In genomic region chr5:88667187-88668141, GRCh38 we compare ENCODE assay signal across 8 cellular contexts.
A peak's percentile ranks its signal among the peaks of the same experiment; 100 is the strongest.
DNase-seq lines count a peak whose midpoint lies in the region; ATAC-seq, FAIRE-seq and TF ChIP-seq lines count a peak whose summit lies in the region.

No MANE protein-coding gene starts in this region.

- no peak for TF ChIP-seq RAD21 in IMR-90 (IDR thresholded peaks at IDR 0.05; ENCODE audit: low read length)

- in situ Hi-C loops in IMR-90 (cut with MboI; ENCODE audit: low sequenced_read_pairs) = no loop called here
- in situ Hi-C loops in astrocyte of the cerebellum (cut with HindIII; ENCODE audit: low sequenced_read_pairs) = no loop called here

- H2AFZ ChIP-seq in IMR-90 (replicated peaks; ENCODE audit: low read length, poor library complexity) = no peak overlapping the region

- H3K18ac ChIP-seq in IMR-90 (ENCODE audit: low read depth, low read length) = no peak overlapping the region

- peak overlapping the region; percentile 52 for H3K4me3 ChIP-seq in IMR-90 (ENCODE audit: insufficient read depth, low read depth, low read length)
- H3K4me3 ChIP-seq in astrocyte of the cerebellum (ENCODE audit: low read depth, low read length) = peak overlapping the region; percentile 50
- H3K4me3 ChIP-seq in SJCRH30 = no peak overlapping the region

- BruUV-seq in IMR-90 (replicated peaks; lab: Mats Ljungman, UMichigan) = no TSS peak

- H3K4me2 ChIP-seq in IMR-90 (ENCODE audit: low read depth, low read length) = peak overlapping the region; percentile 94

- no peaks in the 10 kb centered on the region for H4K20me1 ChIP-seq in IMR-90 (ENCODE audit: insufficient read depth, low read length)

- H3K4me1 ChIP-seq in IMR-90 (ENCODE audit: control insufficient read depth, insufficient read depth, low read length) (no peaks in the 10 kb centered on the region), SJCRH30 (peaks cover 6% of the 10 kb centered on the region)

- peak overlapping the region; percentile 74 to 86 (median 82) for H3K4me3 Mint-ChIP-seq in naive thymus-derived CD8-positive, alpha-beta T cell

- CTCF ChIA-PET in IMR-90 (lab: Yijun Ruan, JAX) = interaction anchor here (0.6 to 0.7 kb wide), 2 partner anchors 17 to 828 kb away, joined by 3 read pairs; no protein-coding TSS in a partner anchor

- H3K27me3 ChIP-seq in IMR-90 (ENCODE audit: control insufficient read depth, insufficient read depth, low read length) (peaks cover 65% of the 10 kb centered on the region), SJCRH30 (no peaks in the 10 kb centered on the region)

- H2AK9ac ChIP-seq in IMR-90 (replicated peaks; ENCODE audit: low read depth, low read length, poor library complexity) = no peak overlapping the region

- no peaks in the 10 kb centered on the region for H3K9me1 ChIP-seq in IMR-90 (ENCODE audit: insufficient read depth, low read length)

- no peak overlapping the region for H2BK120ac ChIP-seq in IMR-90 (ENCODE audit: low read depth, low read length)

- intact Hi-C loops in IMR-90 (cut with micrococcal nuclease) = no loop called here

- H3K23ac ChIP-seq in IMR-90 (ENCODE audit: low read depth, low read length) = no peak overlapping the region

- TF ChIP-seq CTCF in IMR-90 (conservative IDR thresholded peaks at IDR 0.05; ENCODE audit: low read depth, low read length) (no peak), astrocyte of the cerebellum (IDR thresholded peaks at IDR 0.05; ENCODE audit: low read depth, low read length, missing control alignments) (no peak), omental fat pad (IDR thresholded peaks at IDR 0.05) (no peak), GM10266 (IDR thresholded peaks at IDR 0.05; ENCODE audit: control insufficient read depth, insufficient read depth, low read depth, missing control alignments) (no peak)

- peaks cover 42 to 94% (median 88%) of the 10 kb centered on the region in 5 donors for H3K27me3 Mint-ChIP-seq in naive thymus-derived CD8-positive, alpha-beta T cell

- peak; percentile 72 for ATAC-seq in GM21526 (IDR thresholded peaks at IDR 0.05; ENCODE audit: low FRiP score, unreplicated experiment)
- peak; percentile 48 for ATAC-seq in IMR-90 (ENCODE audit: low read depth)
- ATAC-seq in naive thymus-derived CD8-positive, alpha-beta T cell = peak; percentile 39 to 52
- no peak for ATAC-seq in omental fat pad (ENCODE audit: low FRiP score)

- H3K9me3 Mint-ChIP-seq in naive thymus-derived CD8-positive, alpha-beta T cell = peaks cover 0 to 42% (median 20%) of the 10 kb centered on the region in 9 donors

- H3K79me1 ChIP-seq in IMR-90 (ENCODE audit: low read depth in 1 of 2, low read length in 2 of 2) = no peaks in the 10 kb centered on the region

- H3K4ac ChIP-seq in IMR-90 (ENCODE audit: low read depth, low read length) = no peak overlapping the region

- H3K14ac ChIP-seq in IMR-90 (replicated peaks; ENCODE audit: low read depth, low read length) = no peak overlapping the region

- H2BK20ac ChIP-seq in IMR-90 (ENCODE audit: low read depth, low read length) = no peak overlapping the region

- peak; percentile 77 for FAIRE-seq in GM12891 (lab: Jason Lieb, UNC)

- H3K36me3 ChIP-seq in IMR-90 (ENCODE audit: control insufficient read depth, insufficient read depth, low read length) = no peaks in the 10 kb centered on the region
- peaks cover 12% of the 10 kb centered on the region for H3K36me3 ChIP-seq in SJCRH30

- POLR2A ChIA-PET in IMR-90 (lab: Charles Lee; ENCODE audit: unreplicated experiment) = no interaction called here
- POLR2A ChIA-PET in naive thymus-derived CD8-positive, alpha-beta T cell (lab: Charles Lee) = no interaction called here

- H2BK5ac ChIP-seq in IMR-90 (ENCODE audit: low read depth, low read length, poor library complexity, severe bottlenecking) = no peak overlapping the region

- H3K9me3 ChIP-seq in IMR-90 (ENCODE audit: control insufficient read depth, insufficient read depth, low read length) = peaks cover 8% of the 10 kb centered on the region; the same call in 1 of the 2 replicates
- H3K9me3 ChIP-seq in SJCRH30 (replicated peaks) = no peaks in the 10 kb centered on the region

- no peak overlapping the region for H3K56ac ChIP-seq in IMR-90 (ENCODE audit: extremely low read depth, insufficient read depth, low read length)

- WGBS in IMR-90 (ENCODE audit: extremely low coverage in 2 of 2, insufficient read length in 1 of 2), 2 experiments = 5% methylated on average over 10 of the region's 28 CpGs; no CpG with 5 or more reads in 1 of the 2 experiments

- no peak overlapping the region for H4K91ac ChIP-seq in IMR-90 (ENCODE audit: insufficient read depth, low read depth, low read length)

- H4K8ac ChIP-seq in IMR-90 (ENCODE audit: low read depth in 2 of 2, low read length in 2 of 2) = no peak overlapping the region

- dilution Hi-C loops in IMR-90 (cut with HindIII; ENCODE audit: low sequenced_read_pairs, unreplicated experiment) = no loop called here

- H3K27ac Mint-ChIP-seq in naive thymus-derived CD8-positive, alpha-beta T cell = peak overlapping the region in 1 of 10 donors; percentile 6

- H3K4me1 Mint-ChIP-seq in naive thymus-derived CD8-positive, alpha-beta T cell = peaks cover 20 to 31% (median 28%) of the 10 kb centered on the region in 4 donors

- no peak for TF ChIP-seq POLR2A in GM12891 (IDR thresholded peaks at IDR 0.05; ENCODE audit: low read depth, low read length)
- no peak for TF ChIP-seq POLR2A in IMR-90 (IDR thresholded peaks at IDR 0.05; ENCODE audit: low read depth, low read length)

- no peak overlapping the region for H2BK15ac ChIP-seq in IMR-90 (ENCODE audit: low read depth, low read length)

- DNase-seq in GM12891 (ENCODE audit: insufficient read length, low spot score) = no peak
- DNase-seq in IMR-90 = no peak
- DNase-seq in astrocyte of the cerebellum (ENCODE audit: low read depth) = no peak
- DNase-seq in naive thymus-derived CD8-positive, alpha-beta T cell = no peak
- no peak for DNase-seq in omental fat pad (ENCODE audit: low spot score)
- DNase-seq in SJCRH30 = no peak
- DNase-seq in GM10266 (ENCODE audit: extremely low spot score) = no peak

- H3K9ac ChIP-seq in IMR-90 (ENCODE audit: low read depth, low read length) = no peak overlapping the region

- no peak overlapping the region for H2AK5ac ChIP-seq in IMR-90 (ENCODE audit: low read depth, low read length)

- H3K27ac ChIP-seq in IMR-90 (ENCODE audit: insufficient read depth, low read length) (no peak overlapping the region), SJCRH30 (no peak overlapping the region)

- H3K36me3 Mint-ChIP-seq in naive thymus-derived CD8-positive, alpha-beta T cell = peaks cover 0 to 36% (median 10%) of the 10 kb centered on the region in 3 donors

- H4K5ac ChIP-seq in IMR-90 (ENCODE audit: low read depth, low read length) = no peak overlapping the region

TF ChIP-seq in GM12891, 5 proteins besides CTCF, POLR2A, EP300 and RAD21:
- TF ChIP-seq PAX5 (IDR thresholded peaks at IDR 0.05; ENCODE audit: insufficient read depth, low read length, severe bottlenecking) (peak; percentile 67), POU2F2 (IDR thresholded peaks at IDR 0.05; ENCODE audit: low read depth, low read length) (peak; percentile 76), SPI1 (IDR thresholded peaks at IDR 0.05; ENCODE audit: low read depth, low read length) (no peak), POLR2AphosphoS5 (IDR thresholded peaks at IDR 0.05; ENCODE audit: low read depth, low read length) (no peak)

TF ChIP-seq in IMR-90, 13 proteins besides CTCF, POLR2A, EP300 and RAD21:
- TF ChIP-seq USF2 (IDR thresholded peaks at IDR 0.05; ENCODE audit: low read depth, low read length) = no peak
